17 cellular contexts compared by ENCODE assay signal in the genomic region with DNA sequence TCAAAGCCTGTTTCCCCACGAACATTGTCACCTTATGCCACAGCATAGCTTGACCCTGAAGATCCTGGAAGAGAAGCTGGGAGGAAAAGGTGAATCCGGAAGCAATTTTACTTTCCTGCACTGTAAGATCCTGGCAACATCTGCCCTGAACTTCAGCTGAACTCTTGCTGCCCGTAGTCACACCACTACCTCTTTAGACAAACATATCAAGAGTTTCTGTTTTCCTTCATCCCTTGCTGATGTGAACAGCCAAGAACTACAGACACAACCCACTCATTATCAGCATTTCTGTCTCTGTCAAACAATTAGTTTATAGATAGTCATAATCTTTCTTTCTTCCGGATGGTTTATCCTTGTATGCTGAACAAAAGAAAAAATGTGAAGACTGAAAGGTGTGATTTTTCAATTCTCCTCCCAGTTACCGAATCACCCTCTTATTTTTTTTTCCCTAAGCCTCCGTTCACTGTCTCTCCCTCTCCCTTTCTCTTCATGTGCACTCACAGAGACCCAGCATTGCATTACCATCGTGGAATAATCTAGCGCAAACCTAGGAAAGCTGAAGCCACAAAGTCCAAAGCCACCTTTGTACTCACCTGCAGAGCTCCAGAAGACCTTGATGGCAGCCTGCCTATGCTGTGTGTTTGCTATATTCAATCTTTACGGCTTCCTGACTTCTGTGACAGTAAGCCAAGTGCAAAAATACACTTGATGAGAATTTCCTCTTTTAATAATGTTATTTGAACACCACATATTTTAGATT.
DNase-seq lines count a peak whose midpoint lies in the region; ATAC-seq, FAIRE-seq and TF ChIP-seq lines count a peak whose summit lies in the region.
"Had no signal": no experiment of that assay in that cellular context is flagged by ENCODE, and none has a peak within 500 bp of the region (broad histone marks: within the 10 kb centered on the region; RNA-seq: fewer than 3 reads in every experiment).

No MANE protein-coding gene starts in this region.

- no peak overlapping the region for H3K9ac ChIP-seq in astrocyte (ENCODE audit: low read length)
- H3K9ac ChIP-seq: KMS-11 had no signal

- no peak overlapping the region for H3K27ac Mint-ChIP-seq in astrocyte (ENCODE audit: unreplicated experiment)
- H3K27ac Mint-ChIP-seq in neural crest cell (ENCODE audit: unreplicated experiment) = peak overlapping the region; percentile 12
- H3K27ac Mint-ChIP-seq: activated CD8-positive, alpha-beta T cell treated with anti-CD3 and anti-CD28 coated beads, Interleukin-2, amount 10 ng/mL, durations not matched to agents 7 days and 5 days; activated T-cell treated with anti-CD3 and anti-CD28 coated beads, Interleukin-2, amount 50 U/mL, for 72 hours; CD8-positive, alpha-beta T cell; naive thymus-derived CD4-positive, alpha-beta T cell; stimulated activated naive CD8-positive, alpha-beta T cell treated with anti-CD3 and anti-CD28 coated beads, Interleukin-15, amount 100 ng/mL, for 72 hours had no signal

- H3K9me3 Mint-ChIP-seq in astrocyte (ENCODE audit: unreplicated experiment) = no peaks in the 10 kb centered on the region
- no peaks in the 10 kb centered on the region for H3K9me3 Mint-ChIP-seq in neural crest cell
- H3K9me3 Mint-ChIP-seq: activated T-cell treated with anti-CD3 and anti-CD28 coated beads, Interleukin-2, amount 50 U/mL, for 72 hours; CD8-positive, alpha-beta T cell; naive thymus-derived CD4-positive, alpha-beta T cell; stimulated activated naive CD8-positive, alpha-beta T cell treated with anti-CD3 and anti-CD28 coated beads, Interleukin-15, amount 100 ng/mL, for 72 hours had no signal

- peaks cover 2% of the 10 kb centered on the region for H3K4me1 ChIP-seq in astrocyte (ENCODE audit: insufficient read depth, low read length)
- peaks cover 28% of the 10 kb centered on the region for H3K4me1 ChIP-seq in hepatocyte (ENCODE audit: insufficient read depth)

- H3K27ac ChIP-seq in astrocyte (ENCODE audit: low read depth, low read length) (no peak overlapping the region), hepatocyte (peak overlapping the region; percentile 19)
- H3K27ac ChIP-seq: KMS-11, WERI-Rb-1 had no signal

- peak; percentile 43 for DNase-seq in Caki2 (ENCODE audit: low read depth)
- peak; percentile 52 for DNase-seq in astrocyte (ENCODE audit: low read depth)
- peak; percentile 29 for DNase-seq in hepatocyte (ENCODE audit: low spot score)
- no peak for DNase-seq in neural crest cell (ENCODE audit: low read depth, low spot score)
- no peak for DNase-seq in NCI-H510A (lab: John Stamatoyannopoulos, UW)
- DNase-seq: activated CD8-positive, alpha-beta T cell treated with anti-CD3 and anti-CD28 coated beads, Interleukin-2, amount 10 ng/mL, durations not matched to agents 7 days and 5 days; activated T-cell treated with anti-CD3 and anti-CD28 coated beads, Interleukin-2, amount 50 U/mL, for 72 hours; CD8-positive, alpha-beta T cell; GOT3; naive thymus-derived CD4-positive, alpha-beta T cell; NCI-H1105; stimulated activated naive CD8-positive, alpha-beta T cell treated with anti-CD3 and anti-CD28 coated beads, Interleukin-15, amount 100 ng/mL, for 72 hours; WERI-Rb-1 had no signal

- no peaks in the 10 kb centered on the region for H4K20me1 ChIP-seq in astrocyte (ENCODE audit: insufficient read depth, low read length)
- H4K20me1 ChIP-seq in hepatocyte (ENCODE audit: insufficient read depth, poor library complexity, severe bottlenecking) = no peaks in the 10 kb centered on the region

- H3K4me3 ChIP-seq in astrocyte (ENCODE audit: insufficient read depth, low read depth, low read length) (no peak overlapping the region), hepatocyte (no peak overlapping the region)

- TF ChIP-seq CTCF in astrocyte (IDR thresholded peaks at IDR 0.05; ENCODE audit: insufficient read depth, low read depth, low read length) (no peak), hepatocyte (IDR thresholded peaks at IDR 0.05; ENCODE audit: poor library complexity) (no peak), neural crest cell (conservative IDR thresholded peaks at IDR 0.05) (no peak)

- H3K4me1 Mint-ChIP-seq in astrocyte (ENCODE audit: low read depth, unreplicated experiment) (no peaks in the 10 kb centered on the region), neural crest cell (no peaks in the 10 kb centered on the region)
- H3K4me1 Mint-ChIP-seq: naive thymus-derived CD4-positive, alpha-beta T cell; stimulated activated naive CD8-positive, alpha-beta T cell treated with anti-CD3 and anti-CD28 coated beads, Interleukin-15, amount 100 ng/mL, for 72 hours had no signal

- H3K9me2 ChIP-seq in hepatocyte (replicated peaks; ENCODE audit: insufficient read depth) = no peaks in the 10 kb centered on the region

- no peak for FAIRE-seq in astrocyte (lab: Jason Lieb, UNC)

- H3K79me2 ChIP-seq in astrocyte (ENCODE audit: insufficient read depth, low read length) (no peaks in the 10 kb centered on the region), hepatocyte (no peaks in the 10 kb centered on the region)

- ATAC-seq in GM21515 (IDR thresholded peaks at IDR 0.05; ENCODE audit: unreplicated experiment) (no peak), GM21526 (IDR thresholded peaks at IDR 0.05; ENCODE audit: low FRiP score, unreplicated experiment) (no peak), GM19452 (IDR thresholded peaks at IDR 0.05; ENCODE audit: unreplicated experiment) (no peak)
- ATAC-seq: activated CD8-positive, alpha-beta T cell treated with anti-CD3 and anti-CD28 coated beads, Interleukin-2, amount 10 ng/mL, durations not matched to agents 7 days and 5 days; activated T-cell treated with anti-CD3 and anti-CD28 coated beads, Interleukin-2, amount 50 U/mL, for 72 hours; CD8-positive, alpha-beta T cell; naive thymus-derived CD4-positive, alpha-beta T cell; stimulated activated naive CD8-positive, alpha-beta T cell treated with anti-CD3 and anti-CD28 coated beads, Interleukin-15, amount 100 ng/mL, for 72 hours had no signal

- H3K27me3 Mint-ChIP-seq in astrocyte (ENCODE audit: low read depth, unreplicated experiment) (no peaks in the 10 kb centered on the region), neural crest cell (ENCODE audit: low read depth) (no peaks in the 10 kb centered on the region)
- H3K27me3 Mint-ChIP-seq: naive thymus-derived CD4-positive, alpha-beta T cell; stimulated activated naive CD8-positive, alpha-beta T cell treated with anti-CD3 and anti-CD28 coated beads, Interleukin-15, amount 100 ng/mL, for 72 hours had no signal

- H3K36me3 ChIP-seq in astrocyte (ENCODE audit: insufficient read depth, low read length) = no peaks in the 10 kb centered on the region
- H3K36me3 ChIP-seq in hepatocyte (replicated peaks; ENCODE audit: insufficient read depth, low read depth) = no peaks in the 10 kb centered on the region
- H3K36me3 ChIP-seq: WERI-Rb-1 had no signal

- peak overlapping the region; percentile 34 for H3K4me2 ChIP-seq in astrocyte (ENCODE audit: low read length)
- H3K4me2 ChIP-seq in hepatocyte = peak overlapping the region; percentile 23
- H3K4me2 ChIP-seq: KMS-11 had no signal

- WGBS in hepatocyte (ENCODE audit: low lambda C conversion rate, missing lambda C conversion rate) = 42% methylated on average over 9 of the region's 9 CpGs

- in situ Hi-C loops in Caki2 (cut with HindIII; ENCODE audit: low pct_unique_long_range_greater_than_20kb, low sequenced_read_pairs) = no loop called here

- no peak overlapping the region for H2AFZ ChIP-seq in astrocyte (ENCODE audit: low read depth, low read length)
- no peak overlapping the region for H2AFZ ChIP-seq in hepatocyte

- H3K36me3 Mint-ChIP-seq in astrocyte (ENCODE audit: low read depth, unreplicated experiment) (peaks cover 3% of the 10 kb centered on the region), neural crest cell (ENCODE audit: low read depth) (peaks cover 2% of the 10 kb centered on the region)

- H3K4me3 Mint-ChIP-seq in astrocyte (ENCODE audit: unreplicated experiment) = no peak overlapping the region
- no peak overlapping the region for H3K4me3 Mint-ChIP-seq in neural crest cell
- H3K4me3 Mint-ChIP-seq: activated CD8-positive, alpha-beta T cell treated with anti-CD3 and anti-CD28 coated beads, Interleukin-2, amount 10 ng/mL, durations not matched to agents 7 days and 5 days; activated T-cell treated with anti-CD3 and anti-CD28 coated beads, Interleukin-2, amount 50 U/mL, for 72 hours; CD8-positive, alpha-beta T cell; naive thymus-derived CD4-positive, alpha-beta T cell; stimulated activated naive CD8-positive, alpha-beta T cell treated with anti-CD3 and anti-CD28 coated beads, Interleukin-15, amount 100 ng/mL, for 72 hours had no signal

- no peaks in the 10 kb centered on the region for H3K27me3 ChIP-seq in astrocyte (ENCODE audit: insufficient read depth, low read length)
- no peaks in the 10 kb centered on the region for H3K27me3 ChIP-seq in hepatocyte

- H3K9me3 ChIP-seq in astrocyte (ENCODE audit: insufficient read depth, low read depth, low read length) (no peaks in the 10 kb centered on the region), hepatocyte (ENCODE audit: low read depth) (no peaks in the 10 kb centered on the region)

Comparison
In these comparisons a context has a peak if more than half of its experiments do, and no peak if none do; other contexts are left out.
1. DNase-seq: peak in Caki2 (single experiment), astrocyte (single experiment) and hepatocyte (single experiment); none in neural crest cell (single experiment) and NCI-H510A (single experiment).